Comparison of ENCODE assay signal across 8 cellular contexts in the genomic region with DNA sequence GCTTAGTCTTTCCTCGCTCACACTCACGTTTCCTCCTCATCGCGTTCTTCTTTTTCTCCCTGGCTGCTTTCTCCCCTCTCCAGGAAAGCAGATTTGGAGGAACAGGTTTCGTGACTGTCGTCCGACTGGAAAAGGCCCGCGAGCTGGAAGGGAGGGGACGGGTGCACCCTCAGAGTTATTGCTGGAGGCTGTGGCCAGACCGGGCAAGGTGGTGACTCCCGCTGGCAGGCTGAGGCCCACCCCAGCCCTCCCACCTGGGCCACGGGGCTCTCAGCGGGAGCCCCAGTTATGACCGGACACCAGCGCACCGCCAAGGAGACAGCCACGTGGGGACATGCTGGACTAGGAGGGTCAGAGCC. TPM values are rescaled to one million over a fixed set of nuclear protein-coding genes. Genes with fewer than 3 reads are reported as not detected.
DNase-seq lines count a peak whose midpoint lies in the region; ATAC-seq, FAIRE-seq and TF ChIP-seq lines count a peak whose summit lies in the region.
"Not testable (repeated sequence)": the region's sequence is repeated elsewhere in the genome, so short reads cannot be mapped to it uniquely, and the experiment has no call there.

No MANE protein-coding gene starts in this region.

- H3K4me1 Mint-ChIP-seq in WTC11, result not testable (repeated sequence)
- H3K4me1 Mint-ChIP-seq in stimulated activated naive CD8-positive, alpha-beta T cell treated with anti-CD3 and anti-CD28 coated beads, Interleukin-15, amount 100 ng/mL, for 72 hours, result peaks cover 16% of the 10 kb centered on the region

- H3K4me3 Mint-ChIP-seq in WTC11, result peak overlapping the region; percentile 71
- H3K4me3 Mint-ChIP-seq in stimulated activated naive CD8-positive, alpha-beta T cell treated with anti-CD3 and anti-CD28 coated beads, Interleukin-15, amount 100 ng/mL, for 72 hours, result peak overlapping the region; percentile 76 to 87

- H3K9me3 ChIP-seq in BLaER1 treated with 17β-estradiol and CSF1 and Interleukin-3, amounts not matched to agents 10 nM and 100 nM (replicated peaks in 1 of 11); GM12878 (replicated peaks; ENCODE audit: control insufficient read depth, insufficient read depth, low read length); keratinocyte (ENCODE audit: control insufficient read depth, low read depth, low read length); neuron (ENCODE audit: low read length): not testable (repeated sequence)

- H3K36me3 ChIP-seq in BLaER1 treated with 17β-estradiol and CSF1 and Interleukin-3, amounts not matched to agents 10 nM and 100 nM; GM12878 (ENCODE audit: control insufficient read depth in 2 of 2, insufficient read depth in 2 of 2, low read length in 1 of 2); keratinocyte (ENCODE audit: control insufficient read depth in 2 of 2, extremely low read depth in 1 of 2, insufficient read depth in 2 of 2, low read length in 2 of 2); neuron (ENCODE audit: insufficient read depth, low read length): not testable (repeated sequence)

- SMC1A ChIA-PET in GM12878 (lab: Charles Lee; ENCODE audit: uncharacterized antibody, unreplicated experiment), result interaction anchor here (1.4 to 5.3 kb wide), 6 partner anchors 11 to 205 kb away, joined by 3 to 29 read pairs (median 22); a partner anchor contains a TSS

- in situ Hi-C loops in GM12878 (cut with MboI), result not testable (repeated sequence)

- peak overlapping the region; percentile 54 to 99 (median 76) for H3K4me2 ChIP-seq in BLaER1 treated with 17β-estradiol and CSF1 and Interleukin-3, amounts not matched to agents 10 nM and 100 nM
- peak overlapping the region; percentile 96 for H3K4me2 ChIP-seq in GM12878 (ENCODE audit: control insufficient read depth, insufficient read depth)
- H3K4me2 ChIP-seq in keratinocyte (ENCODE audit: control insufficient read depth, extremely low read depth, insufficient read depth, low read depth, low read length), result peak overlapping the region; percentile 93

- not testable (repeated sequence) for TF ChIP-seq RAD21 in GM12878 (IDR thresholded peaks at IDR 0.05; ENCODE audit: insufficient read depth, low read depth, low read length)

- peaks cover 53 to 68% (median 57%) of the 10 kb centered on the region in 11 experiments for H3K27me3 ChIP-seq in BLaER1 treated with 17β-estradiol and CSF1 and Interleukin-3, amounts not matched to agents 10 nM and 100 nM
- H3K27me3 ChIP-seq in GM12878 (replicated peaks in 1 of 2; ENCODE audit: control insufficient read depth in 2 of 2, insufficient read depth in 2 of 2, low read length in 1 of 2), result peaks cover 4 to 16% of the 10 kb centered on the region in 2 experiments
- H3K27me3 ChIP-seq in keratinocyte (ENCODE audit: control insufficient read depth, extremely low read depth, insufficient read depth, low read length), result peaks cover 17% of the 10 kb centered on the region
- H3K27me3 ChIP-seq in neuron (ENCODE audit: insufficient read depth, low read length), result peaks cover 48% of the 10 kb centered on the region

- dilution Hi-C loops in keratinocyte (cut with MboI; ENCODE audit: extremely low pct_ligation_motif_present, low sequenced_read_pairs), result not testable (repeated sequence)

- not testable (repeated sequence) for H3K27ac Mint-ChIP-seq in WTC11; stimulated activated naive CD8-positive, alpha-beta T cell treated with anti-CD3 and anti-CD28 coated beads, Interleukin-15, amount 100 ng/mL, for 72 hours

- H2AFZ ChIP-seq in GM12878 (ENCODE audit: control insufficient read depth, low read depth, low read length), result peak overlapping the region; percentile 24
- H2AFZ ChIP-seq in keratinocyte (ENCODE audit: control insufficient read depth, low read length), result peak overlapping the region; percentile 89
- H2AFZ ChIP-seq in neuron (ENCODE audit: low read depth, low read length), result peak overlapping the region; percentile 92

- CTCF ChIA-PET in WTC11 (lab: Charles Lee) (interaction anchor here (0.6 to 2.4 kb wide), 14 partner anchors 8 to 862 kb away, joined by 3 to 17 read pairs (median 6); a partner anchor contains a TSS), GM12878 (lab: Yijun Ruan, JAX) (interaction anchor here (0.7 to 4.9 kb wide), 9 partner anchors 11 to 467 kb away, joined by 3 to 65 read pairs (median 3); no protein-coding TSS in a partner anchor)

- 17% methylated on average over 18 of the region's 18 CpGs for WGBS in GM12878 (ENCODE audit: insufficient coverage, insufficient replicate concordance, low lambda C conversion rate, missing lambda C conversion rate)

- FAIRE-seq in GM12878 (lab: Jason Lieb, UNC); keratinocyte (lab: Jason Lieb, UNC): not testable (repeated sequence)

- intact Hi-C loops in GM12878 (cut with micrococcal nuclease; ENCODE audit: unreplicated experiment), result loop anchor here (1.0 kb wide), 1 partner anchor 57 kb away; no protein-coding TSS in a partner anchor

- not testable (repeated sequence) for TF ChIP-seq EP300 in GM12878 (IDR thresholded peaks at IDR 0.05; ENCODE audit: borderline replicate concordance in 1 of 2, control insufficient read depth in 1 of 2, low read depth in 2 of 2, low read length in 2 of 2)

- H3K4me3 ChIP-seq in BLaER1 treated with 17β-estradiol and CSF1 and Interleukin-3, amounts not matched to agents 10 nM and 100 nM, result peak overlapping the region in 8 of 10 experiments; percentile 40 to 64 (median 50); a peak in 12 of 20 replicates
- H3K4me3 ChIP-seq in GM12878 (peak overlapping the region; percentile 45; the same call in 1 of the 2 replicates), keratinocyte (ENCODE audit: control insufficient read depth in 2 of 3, extremely low read depth in 1 of 3, insufficient read depth in 2 of 3, low read depth in 1 of 3, low read length in 3 of 3) (peak overlapping the region in 2 of 3 experiments; percentile 66 to 71), neuron (ENCODE audit: low read length) (peak overlapping the region; percentile 48)

- POLR2A ChIA-PET in WTC11 (lab: Charles Lee), result not testable (repeated sequence)
- POLR2A ChIA-PET in GM12878 (lab: Charles Lee), result interaction anchor here (1.0 kb wide), 1 partner anchor 81 kb away, joined by 3 read pairs; no protein-coding TSS in a partner anchor

- not testable (repeated sequence) for H3K36me3 Mint-ChIP-seq in WTC11

- not testable (repeated sequence) for H3K79me2 ChIP-seq in GM12878 (ENCODE audit: control insufficient read depth, insufficient read depth, low read length); keratinocyte (ENCODE audit: control insufficient read depth, insufficient read depth, low read length)

- H3K4me1 ChIP-seq in BLaER1 treated with 17β-estradiol and CSF1 and Interleukin-3, amounts not matched to agents 10 nM and 100 nM, result peaks cover 8 to 13% (median 10%) of the 10 kb centered on the region in 10 experiments; a peak in 18 of 20 replicates
- H3K4me1 ChIP-seq in GM12878 (ENCODE audit: control insufficient read depth, insufficient read depth, low read length); neuron (ENCODE audit: insufficient read depth, low read length): not testable (repeated sequence)
- H3K4me1 ChIP-seq in keratinocyte (ENCODE audit: control insufficient read depth, extremely low read depth, insufficient read depth, low read length), result peaks cover 11% of the 10 kb centered on the region

- H3K27ac ChIP-seq in BLaER1 treated with 17β-estradiol and CSF1 and Interleukin-3, amounts not matched to agents 10 nM and 100 nM; GM12878 (ENCODE audit: control insufficient read depth, insufficient read depth); keratinocyte (ENCODE audit: control insufficient read depth, insufficient read depth, low read length): not testable (repeated sequence)

- not testable (repeated sequence) for TF ChIP-seq CTCF in WTC11 (IDR thresholded peaks at IDR 0.05); GM12878 (IDR thresholded peaks at IDR 0.05 in 2 of 3, conservative IDR thresholded peaks at IDR 0.05 in 1 of 3; ENCODE audit: control insufficient read depth in 2 of 3, extremely low read depth in 1 of 3, insufficient read depth in 1 of 3, low read depth in 3 of 3, low read length in 3 of 3); keratinocyte (optimal IDR thresholded peaks at IDR 0.05 in 1 of 3, IDR thresholded peaks at IDR 0.05 in 1 of 3, conservative IDR thresholded peaks at IDR 0.05 in 1 of 3; ENCODE audit: extremely low read depth in 1 of 3, insufficient read depth in 2 of 3, low read length in 3 of 3)

- DNase-seq in WTC11 (ENCODE audit: low spot score); GM12878 (ENCODE audit: low read depth, low spot score); keratinocyte (ENCODE audit: low read depth, low spot score); stimulated activated naive CD8-positive, alpha-beta T cell treated with anti-CD3 and anti-CD28 coated beads, Interleukin-15, amount 100 ng/mL, for 72 hours: not testable (repeated sequence)

- peaks cover 0 to 28% (median 11%) of the 10 kb centered on the region in 11 experiments; a peak in 13 of 22 replicates for H4K20me1 ChIP-seq in BLaER1 treated with 17β-estradiol and CSF1 and Interleukin-3, amounts not matched to agents 10 nM and 100 nM
- not testable (repeated sequence) for H4K20me1 ChIP-seq in GM12878 (ENCODE audit: control insufficient read depth, insufficient read depth); keratinocyte (ENCODE audit: control insufficient read depth, extremely low read depth, insufficient read depth, low read length)

- H3K9me1 ChIP-seq in keratinocyte (ENCODE audit: control insufficient read depth, extremely low read depth, insufficient read depth, low read length), result not testable (repeated sequence)

- ATAC-seq in HG03095 (IDR thresholded peaks at IDR 0.05; ENCODE audit: unreplicated experiment) (peak; percentile 9), WTC11 (0 out of 2 replicates have a peak, but pooled peaks have one; percentile 3), GM12878 (peak; percentile 36), esophagus mucosa (peak; percentile 40)
- peak; percentile 5 for ATAC-seq in stimulated activated naive CD8-positive, alpha-beta T cell treated with anti-CD3 and anti-CD28 coated beads, Interleukin-15, amount 100 ng/mL, for 72 hours

- H3K9ac ChIP-seq in BLaER1 treated with 17β-estradiol and CSF1 and Interleukin-3, amounts not matched to agents 10 nM and 100 nM, result 0 out of 22 replicates have a peak overlapping the region, but pooled peaks of 1 of the 11 experiments have one; percentile 20
- H3K9ac ChIP-seq in GM12878 (ENCODE audit: control insufficient read depth, insufficient read depth, low read length); keratinocyte (ENCODE audit: control insufficient read depth, extremely low read depth, insufficient read depth, low read length): not testable (repeated sequence)

- not testable (repeated sequence) for TF ChIP-seq POLR2A in GM12878 (IDR thresholded peaks at IDR 0.05; ENCODE audit: low read depth, low read length)

- BruUV-seq in GM12878 (replicated peaks; lab: Mats Ljungman, UMichigan), result not testable (repeated sequence)

- not testable (repeated sequence) for H3K9me3 Mint-ChIP-seq in WTC11; stimulated activated naive CD8-positive, alpha-beta T cell treated with anti-CD3 and anti-CD28 coated beads, Interleukin-15, amount 100 ng/mL, for 72 hours

- RAD21 ChIA-PET in GM12878 (lab: Charles Lee; ENCODE audit: unreplicated experiment), result interaction anchor here (1.0 to 2.8 kb wide), 7 partner anchors 17 to 466 kb away, joined by 3 to 25 read pairs (median 6); a partner anchor contains a TSS

- peaks cover 49% of the 10 kb centered on the region for H3K27me3 Mint-ChIP-seq in WTC11 (ENCODE audit: low read depth)
- peaks cover 54% of the 10 kb centered on the region for H3K27me3 Mint-ChIP-seq in stimulated activated naive CD8-positive, alpha-beta T cell treated with anti-CD3 and anti-CD28 coated beads, Interleukin-15, amount 100 ng/mL, for 72 hours

RNA-seq across cellular contexts. Expression of a gene that starts 17.0 kb away (rescaled TPM):
- total RNA-seq in WTC11 (2021) (0.39 to 0.53 TPM (median 0.44 TPM) in 3 replicates), GM12878 (2014; rRNA removed) (17.7 and 20.3 TPM in 2 replicates), GM12878 (2014; rRNA removed; fragmentation: Illumina TruSeq; extraction: Trizol) (21.2 TPM in 2 replicates), GM12878 (2021) (18.3 and 18.9 TPM in 2 replicates), esophagus mucosa (4.5 TPM)
- total RNA-seq in GM12878 (2013; cell fraction: nucleolus; rRNA removed), result 103 and 118 TPM in 2 replicates
- polyA plus RNA-seq in GM12878 (2011; ENCODE audit: low read depth), result 28.4 TPM
- polyA plus RNA-seq in GM12878 (2011; rRNA removed) (49.2 and 63.4 TPM in 2 replicates), GM12878 (2014; fragmentation: Illumina TruSeq; extraction: Trizol) (32.9 and 35.8 TPM in 2 replicates), GM12878 (2014; fragmentation: Nextera tagmentation; extraction: Ambion mirVana) (10 to 100 TPM in 1 of 2 experiments, 1 to 10 TPM in 1; 9.4 to 23.5 TPM), GM12878 (2014; rRNA removed) (13.1 and 16.3 TPM in 2 replicates), GM12878 (2016; fragmentation: Nextera tagmentation; extraction: Ambion mirVana) (10 to 100 TPM; 24.0 to 24.2 TPM), keratinocyte (1.1 to 3.2 TPM (median 2.1 TPM) in 3 replicates)
- 36.9 and 38.4 TPM in 2 replicates for polyA plus RNA-seq in GM12878 (2011; cell fraction: cytosol; rRNA removed)
- polyA plus RNA-seq in GM12878 (2011; cell fraction: nucleus; rRNA removed), result 27.5 and 31.6 TPM in 2 replicates
- polyA plus RNA-seq in GM12878 (2012), result 40.3 and 54.6 TPM in 2 replicates
- polyA minus RNA-seq in GM12878 (2011; rRNA and poly(A)+ RNA removed), result 30.1 and 32.0 TPM in 2 replicates
- polyA minus RNA-seq in GM12878 (2011; cell fraction: cytosol; rRNA and poly(A)+ RNA removed), result 16.3 and 19.1 TPM in 2 replicates
- 6.9 and 11.8 TPM in 2 replicates for polyA minus RNA-seq in GM12878 (2011; cell fraction: nucleus; rRNA and poly(A)+ RNA removed)
- 1.5 TPM for polyA plus RNA-seq in keratinocyte (2011; ENCODE audit: low read depth)
- polyA plus RNA-seq in keratinocyte (2011; cell fraction: cytosol; rRNA removed), result 0.71 and 1.4 TPM in 2 replicates
- polyA plus RNA-seq in keratinocyte (2011; cell fraction: nucleus; rRNA removed), result 2.6 and 2.7 TPM in 2 replicates
- polyA plus RNA-seq in keratinocyte (2012; ENCODE audit: low replicate concordance), result 1.9 and 2.3 TPM in 2 replicates
- polyA minus RNA-seq in keratinocyte, result 0.92 to 1.3 TPM (median 1.3 TPM) in 3 replicates
- polyA minus RNA-seq in keratinocyte (2011; cell fraction: cytosol; rRNA and poly(A)+ RNA removed), result 0.58 TPM
- polyA minus RNA-seq in keratinocyte (2011; cell fraction: nucleus; rRNA and poly(A)+ RNA removed), result 0.84 and 1.2 TPM in 2 replicates

Comparison
In these comparisons a context has a peak if more than half of its experiments do, and no peak if none do; other contexts are left out.
1. H2AFZ ChIP-seq: peak in every context shown above with its lines; median percentile 92 in neuron; 89 in keratinocyte; 24 in GM12878.